ENCODE assay signal across 6 cellular contexts in the genomic region with DNA sequence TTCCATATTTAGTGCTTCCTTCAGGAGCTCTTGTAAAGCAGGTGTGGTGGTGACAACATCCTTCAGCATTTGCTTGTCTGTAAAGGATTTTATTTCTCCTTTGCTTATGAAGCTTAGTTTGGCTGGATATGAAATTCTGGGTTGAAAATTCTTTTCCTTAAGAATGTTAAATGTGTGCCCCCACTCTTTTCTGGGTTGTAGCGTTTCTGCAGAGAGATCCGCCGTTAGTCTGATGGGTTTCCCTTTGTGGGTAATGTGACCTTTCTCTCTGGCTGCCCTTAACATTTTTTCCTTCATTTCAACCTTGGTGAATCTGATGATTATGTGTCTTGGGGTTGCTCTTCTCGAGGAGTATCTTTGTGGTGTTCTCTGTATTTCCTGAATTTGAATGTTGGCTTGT. TPM values are rescaled to one million over a fixed set of nuclear protein-coding genes. Genes with fewer than 3 reads are reported as not detected.
A peak's percentile ranks its signal among the peaks of the same experiment; 100 is the strongest.
DNase-seq lines count a peak whose midpoint lies in the region; ATAC-seq and TF ChIP-seq lines count a peak whose summit lies in the region.
"Not testable (repeated sequence)": the region's sequence is repeated elsewhere in the genome, so short reads cannot be mapped to it uniquely, and the experiment has no call there.

No MANE protein-coding gene starts in this region.

- DNase-seq in Calu3; activated T-cell treated with anti-CD3 and anti-CD28 coated beads, Interleukin-2, amount 50 U/mL, for 24 hours; activated naive CD8-positive, alpha-beta T cell treated with anti-CD3 and anti-CD28 coated beads, Interleukin-2, amount 50 U/mL, for 24 hours; memory B cell (ENCODE audit: low spot score in 2 of 2): not testable (repeated sequence)

- H3K4me3 Mint-ChIP-seq in Calu3 (ENCODE audit: low read depth, unreplicated experiment); activated T-cell treated with anti-CD3 and anti-CD28 coated beads, Interleukin-2, amount 50 U/mL, for 24 hours; activated T-helper 17 cell treated with anti-CD3 and anti-CD28 coated beads, Interleukin-2, amount 50 U/mL, for 72 hours; activated naive CD8-positive, alpha-beta T cell treated with anti-CD3 and anti-CD28 coated beads, Interleukin-2, amount 50 U/mL, for 24 hours; memory B cell; stimulated activated memory B cell treated with anti-CD40 and anti-IgM and Interleukin-4, amounts not matched to agents 10 μg/mL and 1 μg/mL and 100 μg/mL, for 72 hours: not testable (repeated sequence)

- H3K36me3 Mint-ChIP-seq in Calu3 (ENCODE audit: insufficient read depth, unreplicated experiment) (peaks cover 71% of the 10 kb centered on the region), memory B cell (peaks cover 62% of the 10 kb centered on the region)
- peaks cover 93% of the 10 kb centered on the region for H3K36me3 Mint-ChIP-seq in activated T-cell treated with anti-CD3 and anti-CD28 coated beads, Interleukin-2, amount 50 U/mL, for 24 hours (ENCODE audit: low read depth)
- peaks cover 99% of the 10 kb centered on the region for H3K36me3 Mint-ChIP-seq in activated T-helper 17 cell treated with anti-CD3 and anti-CD28 coated beads, Interleukin-2, amount 50 U/mL, for 72 hours (ENCODE audit: low read depth)
- H3K36me3 Mint-ChIP-seq in activated naive CD8-positive, alpha-beta T cell treated with anti-CD3 and anti-CD28 coated beads, Interleukin-2, amount 50 U/mL, for 24 hours (ENCODE audit: low read depth): peaks cover 71% of the 10 kb centered on the region
- peaks cover 83% of the 10 kb centered on the region for H3K36me3 Mint-ChIP-seq in stimulated activated memory B cell treated with anti-CD40 and anti-IgM and Interleukin-4, amounts not matched to agents 10 μg/mL and 1 μg/mL and 100 μg/mL, for 72 hours

- H3K4me1 Mint-ChIP-seq in Calu3 (ENCODE audit: low read depth, unreplicated experiment) (peaks cover 11% of the 10 kb centered on the region), memory B cell (peaks cover 20% of the 10 kb centered on the region)
- not testable (repeated sequence) for H3K4me1 Mint-ChIP-seq in activated T-cell treated with anti-CD3 and anti-CD28 coated beads, Interleukin-2, amount 50 U/mL, for 24 hours (ENCODE audit: low read depth); activated naive CD8-positive, alpha-beta T cell treated with anti-CD3 and anti-CD28 coated beads, Interleukin-2, amount 50 U/mL, for 24 hours
- peaks cover 13% of the 10 kb centered on the region for H3K4me1 Mint-ChIP-seq in activated T-helper 17 cell treated with anti-CD3 and anti-CD28 coated beads, Interleukin-2, amount 50 U/mL, for 72 hours
- H3K4me1 Mint-ChIP-seq in stimulated activated memory B cell treated with anti-CD40 and anti-IgM and Interleukin-4, amounts not matched to agents 10 μg/mL and 1 μg/mL and 100 μg/mL, for 72 hours: peaks cover 33% of the 10 kb centered on the region

- ATAC-seq in activated T-helper 17 cell treated with anti-CD3 and anti-CD28 coated beads, Interleukin-2, amount 50 U/mL, for 72 hours (replicated peaks); activated naive CD8-positive, alpha-beta T cell treated with anti-CD3 and anti-CD28 coated beads, Interleukin-2, amount 50 U/mL, for 24 hours; memory B cell (ENCODE audit: low read depth); stimulated activated memory B cell treated with anti-CD40 and anti-IgM and Interleukin-4, amounts not matched to agents 10 μg/mL and 1 μg/mL and 100 μg/mL, for 72 hours: not testable (repeated sequence)

- BruUV-seq in Calu3 (replicated peaks; lab: Mats Ljungman, UMichigan): not testable (repeated sequence)

- CTCF ChIA-PET in Calu3 (lab: Charles Lee): not testable (repeated sequence)

- H3K27ac Mint-ChIP-seq in Calu3 (ENCODE audit: unreplicated experiment) (peak overlapping the region; percentile 8), memory B cell (peak overlapping the region; percentile 26)
- H3K27ac Mint-ChIP-seq in activated T-cell treated with anti-CD3 and anti-CD28 coated beads, Interleukin-2, amount 50 U/mL, for 24 hours: peak overlapping the region; percentile 47
- H3K27ac Mint-ChIP-seq in activated T-helper 17 cell treated with anti-CD3 and anti-CD28 coated beads, Interleukin-2, amount 50 U/mL, for 72 hours: peak overlapping the region; percentile 55
- peak overlapping the region; percentile 58 for H3K27ac Mint-ChIP-seq in activated naive CD8-positive, alpha-beta T cell treated with anti-CD3 and anti-CD28 coated beads, Interleukin-2, amount 50 U/mL, for 24 hours
- peak overlapping the region; percentile 21 for H3K27ac Mint-ChIP-seq in stimulated activated memory B cell treated with anti-CD40 and anti-IgM and Interleukin-4, amounts not matched to agents 10 μg/mL and 1 μg/mL and 100 μg/mL, for 72 hours

- not testable (repeated sequence) for H3K9me3 Mint-ChIP-seq in Calu3 (ENCODE audit: low read depth, unreplicated experiment); activated T-helper 17 cell treated with anti-CD3 and anti-CD28 coated beads, Interleukin-2, amount 50 U/mL, for 72 hours; memory B cell; stimulated activated memory B cell treated with anti-CD40 and anti-IgM and Interleukin-4, amounts not matched to agents 10 μg/mL and 1 μg/mL and 100 μg/mL, for 72 hours
- H3K9me3 Mint-ChIP-seq in activated T-cell treated with anti-CD3 and anti-CD28 coated beads, Interleukin-2, amount 50 U/mL, for 24 hours: peaks cover 24% of the 10 kb centered on the region
- peaks cover 23% of the 10 kb centered on the region for H3K9me3 Mint-ChIP-seq in activated naive CD8-positive, alpha-beta T cell treated with anti-CD3 and anti-CD28 coated beads, Interleukin-2, amount 50 U/mL, for 24 hours

- intact Hi-C loops in Calu3 (cut with micrococcal nuclease; ENCODE audit: unreplicated experiment): not testable (repeated sequence)

- H3K27me3 Mint-ChIP-seq in Calu3 (ENCODE audit: unreplicated experiment); activated T-cell treated with anti-CD3 and anti-CD28 coated beads, Interleukin-2, amount 50 U/mL, for 24 hours; activated T-helper 17 cell treated with anti-CD3 and anti-CD28 coated beads, Interleukin-2, amount 50 U/mL, for 72 hours; activated naive CD8-positive, alpha-beta T cell treated with anti-CD3 and anti-CD28 coated beads, Interleukin-2, amount 50 U/mL, for 24 hours; memory B cell; stimulated activated memory B cell treated with anti-CD40 and anti-IgM and Interleukin-4, amounts not matched to agents 10 μg/mL and 1 μg/mL and 100 μg/mL, for 72 hours: not testable (repeated sequence)

- not testable (repeated sequence) for TF ChIP-seq CTCF in Calu3 (IDR thresholded peaks at IDR 0.05; ENCODE audit: unreplicated experiment)

RNA-seq across cellular contexts. Expression of gene APPL2, which starts 52.6 kb away (rescaled TPM):
- total RNA-seq in Calu3 (2022): 35.9 and 45.8 TPM in 2 replicates
- total RNA-seq in activated T-helper 17 cell treated with anti-CD3 and anti-CD28 coated beads, Interleukin-2, amount 50 U/mL, for 72 hours: 10 to 100 TPM; 16.7 to 23.5 TPM

Comparison
In these comparisons a context has a peak if more than half of its experiments do, and no peak if none do; other contexts are left out.
1. H3K27ac Mint-ChIP-seq: peak in every context shown above with its lines; median percentile 58 in activated naive CD8-positive, alpha-beta T cell treated with anti-CD3 and anti-CD28 coated beads, Interleukin-2, amount 50 U/mL, for 24 hours; 55 in activated T-helper 17 cell treated with anti-CD3 and anti-CD28 coated beads, Interleukin-2, amount 50 U/mL, for 72 hours; 47 in activated T-cell treated with anti-CD3 and anti-CD28 coated beads, Interleukin-2, amount 50 U/mL, for 24 hours; 26 in memory B cell; 21 in stimulated activated memory B cell treated with anti-CD40 and anti-IgM and Interleukin-4, amounts not matched to agents 10 μg/mL and 1 μg/mL and 100 μg/mL, for 72 hours; 8 in Calu3.